ENCODE assay signal across 8 cellular contexts in genomic region chr19:44723952-44724319, GRCh38. TPM values are rescaled to one million over a fixed set of nuclear protein-coding genes. Genes with fewer than 3 reads are reported as not detected.
DNase-seq lines count a peak whose midpoint lies in the region; ATAC-seq and TF ChIP-seq lines count a peak whose summit lies in the region.

No MANE protein-coding gene starts in this region.

- H3K79me2 ChIP-seq in OCI-LY3 (ENCODE audit: low read length) = no peaks in the 10 kb centered on the region

- peaks cover 37% of the 10 kb centered on the region for H3K4me1 ChIP-seq in OCI-LY3 (ENCODE audit: low read length)

- H3K4me3 ChIP-seq in GM12875 (ENCODE audit: low read depth, low read length) = no peak overlapping the region
- H3K4me3 ChIP-seq in HL-60 (replicated peaks; ENCODE audit: insufficient read depth, low read length) = no peak overlapping the region
- H3K4me3 ChIP-seq in OCI-LY3 (ENCODE audit: low read length) = no peak overlapping the region
- no peak overlapping the region for H3K4me3 ChIP-seq in epithelial cell of proximal tubule (ENCODE audit: low read depth, low read length)

- no peaks in the 10 kb centered on the region for H3K36me3 ChIP-seq in OCI-LY3 (replicated peaks; ENCODE audit: low read depth, low read length)

- DNase-seq in HL-60 (ENCODE audit: low read depth in 1 of 2, low spot score in 1 of 2) (peak in 1 of 2 experiments; percentile 82), activated T-cell treated with anti-CD3 and anti-CD28 coated beads for 24 hours (ENCODE audit: low read depth) (peak; percentile 72), epithelial cell of proximal tubule (ENCODE audit: low read depth) (no peak), myocyte (ENCODE audit: low read depth) (peak; percentile 86)
- peak; percentile 87 for DNase-seq in stimulated activated CD8-positive, alpha-beta memory T cell treated with anti-CD3 and anti-CD28 coated beads, Interleukin-4, amount 100 ng/mL, for 48 hours

- H3K27me3 ChIP-seq in HL-60 (ENCODE audit: insufficient read depth, poor library complexity, severe bottlenecking) (no peaks in the 10 kb centered on the region), OCI-LY3 (ENCODE audit: low read depth, low read length) (peaks cover 23% of the 10 kb centered on the region)

- peak overlapping the region; percentile 58 for H3K4me2 ChIP-seq in OCI-LY3 (ENCODE audit: low read length)

- H3K27ac ChIP-seq in HL-60 (replicated peaks) (peak overlapping the region; percentile 25), OCI-LY3 (ENCODE audit: low read length) (no peak overlapping the region)

- H3K9me3 ChIP-seq in OCI-LY3 (ENCODE audit: insufficient read depth, low read length) = no peaks in the 10 kb centered on the region

- TF ChIP-seq CTCF in GM12875 (IDR thresholded peaks at IDR 0.05; ENCODE audit: borderline replicate concordance, insufficient read depth, low read depth, low read length) (peak; percentile 97), HL-60 (IDR thresholded peaks at IDR 0.05; ENCODE audit: insufficient read depth, low read length) (peak; percentile 96), OCI-LY3 (IDR thresholded peaks at IDR 0.05; ENCODE audit: low read depth, low read length) (peak; percentile 99), epithelial cell of proximal tubule (conservative IDR thresholded peaks at IDR 0.05; ENCODE audit: low read depth, low read length) (peak; percentile 94)

- no peak for ATAC-seq in HG03039 (IDR thresholded peaks at IDR 0.05; ENCODE audit: unreplicated experiment)

- no peak overlapping the region for H3K9ac ChIP-seq in OCI-LY3 (ENCODE audit: low read length)

- H2AFZ ChIP-seq in OCI-LY3 (ENCODE audit: low read depth, low read length) = no peak overlapping the region

- no peaks in the 10 kb centered on the region for H4K20me1 ChIP-seq in OCI-LY3 (ENCODE audit: insufficient read depth, low read length)

RNA-seq across cellular contexts. Expression of gene BCL3, which starts 24.6 kb away (rescaled TPM):
- total RNA-seq in epithelial cell of proximal tubule (32.4 and 49.3 TPM in 2 replicates), myocyte (25.8 and 28.6 TPM in 2 replicates)
- 8.1 TPM for polyA plus RNA-seq in myocyte (2012)

RNA-seq across cellular contexts. Expression of gene CEACAM16, which starts 25.0 kb away (rescaled TPM):
- total RNA-seq in epithelial cell of proximal tubule = not detected in 2 replicates
- total RNA-seq in myocyte = 5.0 and 6.1 TPM in 2 replicates
- 5.7 TPM for polyA plus RNA-seq in myocyte (2012)

RNA-seq across cellular contexts. Expression of gene CEACAM19, which starts 52.7 kb away (rescaled TPM):
- total RNA-seq in epithelial cell of proximal tubule (2.7 and 4.6 TPM in 2 replicates), myocyte (4.9 and 6.9 TPM in 2 replicates)
- polyA plus RNA-seq in myocyte (2012) = 7.6 TPM

RNA-seq across cellular contexts. Expression of gene CBLC, which starts 53.8 kb away (rescaled TPM):
- total RNA-seq in epithelial cell of proximal tubule (16.1 and 27.2 TPM in 2 replicates), myocyte (not detected in 2 replicates)
- polyA plus RNA-seq in myocyte (2012) = not detected
